In the genomic region with DNA sequence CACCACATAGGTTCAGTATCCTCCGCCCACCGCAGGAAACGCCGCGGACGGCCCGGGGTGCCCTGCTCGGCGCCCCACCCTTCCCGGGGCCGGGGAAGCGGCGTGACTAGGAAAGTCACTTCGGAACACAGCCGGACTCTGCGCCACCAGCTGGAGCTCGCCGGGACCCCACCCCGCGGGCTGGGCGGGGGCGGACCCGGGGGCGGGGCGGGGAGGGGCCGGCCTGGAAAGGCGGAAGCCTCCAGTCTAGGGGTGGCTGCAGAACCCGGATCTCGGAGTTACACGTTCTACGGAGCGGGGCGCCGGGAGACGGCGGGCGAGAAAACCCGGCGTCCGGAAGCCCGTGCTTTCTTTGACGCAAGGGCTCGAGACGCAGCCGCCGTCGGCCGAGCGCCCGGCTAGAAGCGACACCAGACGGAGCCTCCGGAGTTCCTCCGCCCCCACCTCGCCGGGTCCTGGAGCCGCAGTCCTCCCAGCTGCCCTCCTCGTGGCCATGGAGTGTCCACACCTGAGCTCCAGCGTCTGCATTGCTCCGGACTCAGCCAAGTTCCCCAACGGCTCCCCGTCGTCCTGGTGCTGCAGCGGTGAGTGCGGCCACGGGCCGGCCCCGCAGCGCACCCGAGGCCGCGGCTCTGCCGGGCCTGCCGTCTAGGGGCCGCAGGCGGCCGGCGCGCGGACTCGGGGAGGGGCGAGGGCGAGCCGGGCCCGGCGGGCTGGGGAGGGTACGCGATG, we compare ENCODE assay signal across 8 cellular contexts. TPM values are rescaled to one million over a fixed set of nuclear protein-coding genes. Genes with fewer than 3 reads are reported as not detected.
A peak's percentile ranks its signal among the peaks of the same experiment; 100 is the strongest.
DNase-seq lines count a peak whose midpoint lies in the region; ATAC-seq and TF ChIP-seq lines count a peak whose summit lies in the region.

A gene with protein sequence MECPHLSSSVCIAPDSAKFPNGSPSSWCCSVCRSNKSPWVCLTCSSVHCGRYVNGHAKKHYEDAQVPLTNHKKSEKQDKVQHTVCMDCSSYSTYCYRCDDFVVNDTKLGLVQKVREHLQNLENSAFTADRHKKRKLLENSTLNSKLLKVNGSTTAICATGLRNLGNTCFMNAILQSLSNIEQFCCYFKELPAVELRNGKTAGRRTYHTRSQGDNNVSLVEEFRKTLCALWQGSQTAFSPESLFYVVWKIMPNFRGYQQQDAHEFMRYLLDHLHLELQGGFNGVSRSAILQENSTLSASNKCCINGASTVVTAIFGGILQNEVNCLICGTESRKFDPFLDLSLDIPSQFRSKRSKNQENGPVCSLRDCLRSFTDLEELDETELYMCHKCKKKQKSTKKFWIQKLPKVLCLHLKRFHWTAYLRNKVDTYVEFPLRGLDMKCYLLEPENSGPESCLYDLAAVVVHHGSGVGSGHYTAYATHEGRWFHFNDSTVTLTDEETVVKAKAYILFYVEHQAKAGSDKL (plus strand): TSS at position 347 of the 732 bp plus-strand sequence. CDS start 147 bp downstream, at position 494.

- POLR2A ChIA-PET in Panc1 (lab: Charles Lee), result interaction anchor here (0.6 kb wide), 3 partner anchors 21 to 119 kb away, joined by 3 to 6 read pairs (median 4); no protein-coding TSS in a partner anchor

- TF ChIP-seq CTCF in Panc1 (IDR thresholded peaks at IDR 0.05), result peak; percentile 49

- no peaks in the 10 kb centered on the region for H3K9me3 ChIP-seq in Panc1 (ENCODE audit: control insufficient read depth, insufficient read depth, low read depth, low read length)
- no peaks in the 10 kb centered on the region for H3K9me3 ChIP-seq in muscle layer of duodenum (ENCODE audit: control insufficient read depth in 1 of 2, low read length in 2 of 2)

- peaks cover 81% of the 10 kb centered on the region for H3K4me1 Mint-ChIP-seq in activated T-cell treated with anti-CD3 and anti-CD28 coated beads, Interleukin-2, amount 50 U/mL, for 4 hours (ENCODE audit: low read depth)

- peak within 1 kb of the TSS; percentile 91 for H3K4me3 Mint-ChIP-seq in activated T-cell treated with anti-CD3 and anti-CD28 coated beads, Interleukin-2, amount 50 U/mL, for 4 hours

- H3K9me3 Mint-ChIP-seq in activated T-cell treated with anti-CD3 and anti-CD28 coated beads, Interleukin-2, amount 50 U/mL, for 4 hours, result no peaks in the 10 kb centered on the region

- peak; percentile 42 for ATAC-seq in GM21717 (IDR thresholded peaks at IDR 0.05; ENCODE audit: unreplicated experiment)
- peak; percentile 81 for ATAC-seq in Panc1
- peak; percentile 68 to 73 for ATAC-seq in activated T-cell treated with anti-CD3 and anti-CD28 coated beads, Interleukin-2, amount 50 U/mL, for 4 hours
- ATAC-seq in esophagus mucosa, result peak; percentile 91

- no TSS peak for BruUV-seq in Panc1 (replicated peaks; lab: Mats Ljungman, UMichigan)

- H3K4me1 ChIP-seq in Panc1 (ENCODE audit: control insufficient read depth, insufficient read depth, low read length) (peaks cover 75% of the 10 kb centered on the region), muscle layer of duodenum (ENCODE audit: control insufficient read depth in 1 of 2, insufficient read depth in 2 of 2, low read length in 2 of 2) (peaks cover 45 to 49% of the 10 kb centered on the region in 2 donors)

- no peaks in the 10 kb centered on the region for H3K36me3 Mint-ChIP-seq in activated T-cell treated with anti-CD3 and anti-CD28 coated beads, Interleukin-2, amount 50 U/mL, for 4 hours (ENCODE audit: insufficient read depth)

- H3K4me3 ChIP-seq in Panc1 (ENCODE audit: low read depth in 2 of 2, low read length in 2 of 2) (peak within 1 kb of the TSS; percentile 82 to 85), muscle layer of duodenum (ENCODE audit: low read depth in 1 of 2, low read length in 2 of 2) (peak within 1 kb of the TSS; percentile 81 to 88)

- no peaks in the 10 kb centered on the region; the same call in 1 of the 2 replicates for H3K36me3 ChIP-seq in Panc1 (ENCODE audit: control insufficient read depth, insufficient read depth, low read length)
- H3K36me3 ChIP-seq in muscle layer of duodenum (ENCODE audit: control insufficient read depth in 1 of 2, insufficient read depth in 2 of 2, low read length in 2 of 2), result peaks cover 0 to 11% of the 10 kb centered on the region in 2 donors

- intact Hi-C loops in Panc1 (cut with micrococcal nuclease; ENCODE audit: unreplicated experiment), result no loop called here

- H3K27me3 ChIP-seq in Panc1 (ENCODE audit: control insufficient read depth, insufficient read depth, low read length) (no peaks in the 10 kb centered on the region), muscle layer of duodenum (ENCODE audit: low read depth, low read length) (no peaks in the 10 kb centered on the region)

- peak within 1 kb of the TSS; percentile 100 for H3K27ac ChIP-seq in Panc1 (ENCODE audit: low read length)
- H3K27ac ChIP-seq in muscle layer of duodenum (ENCODE audit: low read length), result peak within 1 kb of the TSS; percentile 100

- CTCF ChIA-PET in Panc1 (lab: Charles Lee), result interaction anchor here (0.5 to 2.2 kb wide), 2 partner anchors 24 to 38 kb away, joined by 3 to 9 read pairs; no protein-coding TSS in a partner anchor

- in situ Hi-C loops in Panc1 (cut with HindIII; ENCODE audit: low pct_unique_long_range_greater_than_20kb, low sequenced_read_pairs), result no loop called here

- H3K27me3 Mint-ChIP-seq in activated T-cell treated with anti-CD3 and anti-CD28 coated beads, Interleukin-2, amount 50 U/mL, for 4 hours (ENCODE audit: low read depth), result no peaks in the 10 kb centered on the region

- DNase-seq in DMS53 (lab: John Stamatoyannopoulos, UW) (peak; percentile 96), KG1 (lab: John Stamatoyannopoulos, UW) (peak; percentile 90), Panc1 (ENCODE audit: low read depth, low spot score) (peak; percentile 77)
- DNase-seq in activated T-cell treated with anti-CD3 and anti-CD28 coated beads, Interleukin-2, amount 50 U/mL, for 4 hours, result peak; percentile 93
- DNase-seq in stimulated activated CD8-positive, alpha-beta memory T cell treated with anti-CD3 and anti-CD28 coated beads, Interleukin-7, amount 100 ng/mL, for 24 hours (ENCODE audit: low read depth), result peak; percentile 84

RNA-seq across cellular contexts. Expression of the gene that starts here (rescaled TPM):
- total RNA-seq in Panc1 (2021; ENCODE audit: unreplicated experiment), result 51.4 TPM
- 28.8 TPM for polyA plus RNA-seq in Panc1 (2012; ENCODE audit: insufficient read length)
- 10 to 100 TPM; 34.2 to 40.9 (median 35.5) TPM for total RNA-seq in activated T-cell treated with anti-CD3 and anti-CD28 coated beads, Interleukin-2, amount 50 U/mL, for 4 hours
- total RNA-seq in esophagus mucosa, result 37.0 TPM

Comparison
In these comparisons a context has a peak if more than half of its experiments do, and no peak if none do; other contexts are left out.
1. Peak in every context shown above with its lines: DNase-seq, ATAC-seq, H3K4me3 ChIP-seq and H3K27ac ChIP-seq.